1 cellular context compared by ENCODE assay signal in genomic region chr17:78933959-78934568, GRCh38.
TF ChIP-seq lines count a peak whose summit lies in the region.

No MANE protein-coding gene starts in this region.

TF ChIP-seq in SK-N-SH, 30 proteins besides CTCF, POLR2A, EP300 and RAD21 (continued from another document):
- no peak for TF ChIP-seq IRF3 (IDR thresholded peaks at IDR 0.05; ENCODE audit: low read depth, low read length)
- no peak for TF ChIP-seq NRF1 (IDR thresholded peaks at IDR 0.05; ENCODE audit: low read depth, low read length)
- peak; percentile 63; the same call in 1 of the 2 replicates for TF ChIP-seq MXI1 (IDR thresholded peaks at IDR 0.05; ENCODE audit: low read depth, low read length)
- peak; percentile 88 for TF ChIP-seq RCOR1 (IDR thresholded peaks at IDR 0.05; ENCODE audit: low read length)
- TF ChIP-seq POLR2AphosphoS5 (IDR thresholded peaks at IDR 0.05; ENCODE audit: low read depth, low read length): peak; percentile 66; the same call in 1 of the 2 replicates
- TF ChIP-seq ELF1 (IDR thresholded peaks at IDR 0.05): no peak
- TF ChIP-seq GATA2 (CRISPR knock-in tag; IDR thresholded peaks at IDR 0.05): no peak
- TF ChIP-seq ZBTB33 (IDR thresholded peaks at IDR 0.05; ENCODE audit: borderline replicate concordance, low read depth): no peak
- 0 out of 2 replicates have a peak, but pooled peaks have one; percentile 57 for TF ChIP-seq FOXJ3 (CRISPR knock-in tag; IDR thresholded peaks at IDR 0.05)
- no peak for TF ChIP-seq CHD2 (IDR thresholded peaks at IDR 0.05; ENCODE audit: low read length, partially characterized antibody)
- TF ChIP-seq EZH2phosphoT487 (IDR thresholded peaks at IDR 0.05; ENCODE audit: borderline replicate concordance, low read depth): no peak
- TF ChIP-seq REST (IDR thresholded peaks at IDR 0.05; ENCODE audit: low read depth, low read length): peak; percentile 54; the same call in 1 of the 2 replicates
- peak; percentile 89 for TF ChIP-seq TCF12 (IDR thresholded peaks at IDR 0.05)
- TF ChIP-seq GABPA (IDR thresholded peaks at IDR 0.05; ENCODE audit: low read depth): no peak
- TF ChIP-seq SIN3A (IDR thresholded peaks at IDR 0.05; ENCODE audit: borderline replicate concordance, low read depth, low read length): 0 out of 2 replicates have a peak, but pooled peaks have one; percentile 70
